Comparison of ENCODE assay signal across 8 cellular contexts in genomic region chr3:15064299-15064834, GRCh38. TPM values are rescaled to one million over a fixed set of nuclear protein-coding genes. Genes with fewer than 3 reads are reported as not detected.
DNase-seq lines count a peak whose midpoint lies in the region; ATAC-seq, FAIRE-seq and TF ChIP-seq lines count a peak whose summit lies in the region.

No MANE protein-coding gene starts in this region.

- TF ChIP-seq CTCF in Caco-2 (IDR thresholded peaks at IDR 0.05; ENCODE audit: insufficient read depth in 1 of 2, low read depth in 1 of 2, low read length in 1 of 2, severe bottlenecking in 1 of 2, unreplicated experiment in 1 of 2) (no peak), esophagus squamous epithelium (IDR thresholded peaks at IDR 0.05) (no peak), nephron (IDR thresholded peaks at IDR 0.05; ENCODE audit: unreplicated experiment in 3 of 3) (no peak)

- H3K4me1 Mint-ChIP-seq in Caco-2 (ENCODE audit: low read depth, unreplicated experiment), result peaks cover 10% of the 10 kb centered on the region
- peaks cover 14% of the 10 kb centered on the region for H3K4me1 Mint-ChIP-seq in nephron

- H3K27me3 ChIP-seq in Caco-2 (replicated peaks; ENCODE audit: control insufficient read depth, insufficient read depth, low read length) (no peaks in the 10 kb centered on the region), esophagus squamous epithelium (no peaks in the 10 kb centered on the region)

- intact Hi-C loops in Caco-2 (cut with micrococcal nuclease; ENCODE audit: unreplicated experiment) (no loop called here), esophagus squamous epithelium (cut with DNase I) (no loop called here)

- TF ChIP-seq POLR2A in esophagus squamous epithelium (IDR thresholded peaks at IDR 0.05), result no peak

- H3K4me1 ChIP-seq in Caco-2, result peaks cover 17% of the 10 kb centered on the region
- peaks cover 7 to 23% (median 14%) of the 10 kb centered on the region in 3 donors for H3K4me1 ChIP-seq in esophagus squamous epithelium

- no peaks in the 10 kb centered on the region for H3K27me3 Mint-ChIP-seq in Caco-2 (ENCODE audit: insufficient read depth, unreplicated experiment)
- no peaks in the 10 kb centered on the region for H3K27me3 Mint-ChIP-seq in nephron (ENCODE audit: low read depth)

- H3K9me3 Mint-ChIP-seq in Caco-2 (ENCODE audit: unreplicated experiment) (no peaks in the 10 kb centered on the region), nephron (peaks cover 2% of the 10 kb centered on the region)

- peak overlapping the region; percentile 92 for H3K4me3 Mint-ChIP-seq in Caco-2 (ENCODE audit: unreplicated experiment)
- peak overlapping the region; percentile 95 to 98 (median 98) for H3K4me3 Mint-ChIP-seq in nephron

- TSS peak; percentile 42 for BruUV-seq in Caco-2 (replicated peaks; lab: Mats Ljungman, UMichigan)

- ATAC-seq in GM19395 (IDR thresholded peaks at IDR 0.05; ENCODE audit: unreplicated experiment) (peak; percentile 13), HG03520 (IDR thresholded peaks at IDR 0.05; ENCODE audit: unreplicated experiment) (peak; percentile 12)

- 0% methylated on average over 11 to 16 of the region's 25 CpGs for WGBS in esophagus squamous epithelium, 2 donors

- H3K27ac Mint-ChIP-seq in Caco-2 (ENCODE audit: unreplicated experiment), result peak overlapping the region; percentile 96
- H3K27ac Mint-ChIP-seq in nephron, result peak overlapping the region; percentile 15 to 77 (median 15)

- peak overlapping the region; percentile 83 to 91 (median 88) for H3K27ac ChIP-seq in esophagus squamous epithelium

- POLR2A ChIA-PET in Caco-2 (lab: Charles Lee), result interaction anchor here (1.0 to 1.2 kb wide), 5 partner anchors 10 to 141 kb away, joined by 3 to 5 read pairs (median 3); partner anchors contain the start of genes CAPN7 and RBSN

- no peak for FAIRE-seq in HTR-8/SVneo (lab: Jason Lieb, UNC)

- H3K36me3 ChIP-seq in Caco-2 (ENCODE audit: control insufficient read depth, insufficient read depth, low read length) (no peaks in the 10 kb centered on the region; the same call in 1 of the 2 replicates), esophagus squamous epithelium (peaks cover 0 to 11% (median 0%) of the 10 kb centered on the region in 3 donors)

- DNase-seq in Caco-2, result no peak
- DNase-seq in activated CD4-positive, alpha-beta T cell treated with anti-CD3 and anti-CD28 coated beads, Interleukin-2, amount 50 U/mL, for 48 hours, result peak; percentile 32 to 44
- DNase-seq in esophagus squamous epithelium (lab: John Stamatoyannopoulos, UW), result no peak
- no peak for DNase-seq in HTR-8/SVneo (ENCODE audit: insufficient read length, low spot score)
- DNase-seq in medulla oblongata (ENCODE audit: extremely low spot score), result no peak

- H3K4me3 ChIP-seq in Caco-2 (ENCODE audit: low read depth, low read length) (peak overlapping the region; percentile 90), esophagus squamous epithelium (peak overlapping the region; percentile 77 to 94 (median 84))

- CTCF ChIA-PET in Caco-2 (lab: Charles Lee), result interaction anchor here (1.0 to 1.2 kb wide), 3 partner anchors 12 to 141 kb away, joined by 3 to 10 read pairs (median 4); partner anchors contain the start of gene CAPN7

- H3K36me3 Mint-ChIP-seq in Caco-2 (ENCODE audit: insufficient read depth, unreplicated experiment), result peaks cover 41% of the 10 kb centered on the region
- peaks cover 26% of the 10 kb centered on the region for H3K36me3 Mint-ChIP-seq in nephron (ENCODE audit: low read depth)

- no peaks in the 10 kb centered on the region for H3K9me3 ChIP-seq in Caco-2
- H3K9me3 ChIP-seq in esophagus squamous epithelium, result no peaks in the 10 kb centered on the region

RNA-seq across cellular contexts. Expression of gene MRPS25, which starts 0.7 kb away (rescaled TPM):
- total RNA-seq in Caco-2 (2022) (53.3 and 55.6 TPM in 2 replicates), esophagus squamous epithelium (10 to 100 TPM; 23.9 to 39.2 (median 29.5) TPM)

RNA-seq across cellular contexts. Expression of gene RBSN, which starts 34.6 kb away (rescaled TPM):
- total RNA-seq in Caco-2 (2022) (18.5 and 19.7 TPM in 2 replicates), esophagus squamous epithelium (10 to 100 TPM; 16.0 to 25.0 (median 18.2) TPM)

Comparison
In these comparisons a context has a peak if more than half of its experiments do, and no peak if none do; other contexts are left out.
1. DNase-seq: peak in activated CD4-positive, alpha-beta T cell treated with anti-CD3 and anti-CD28 coated beads, Interleukin-2, amount 50 U/mL, for 48 hours (2 of 2); none in Caco-2 (0 of 2), esophagus squamous epithelium (single experiment), HTR-8/SVneo (single experiment) and medulla oblongata (single experiment).